9 cellular contexts compared by ENCODE assay signal in the genomic region with DNA sequence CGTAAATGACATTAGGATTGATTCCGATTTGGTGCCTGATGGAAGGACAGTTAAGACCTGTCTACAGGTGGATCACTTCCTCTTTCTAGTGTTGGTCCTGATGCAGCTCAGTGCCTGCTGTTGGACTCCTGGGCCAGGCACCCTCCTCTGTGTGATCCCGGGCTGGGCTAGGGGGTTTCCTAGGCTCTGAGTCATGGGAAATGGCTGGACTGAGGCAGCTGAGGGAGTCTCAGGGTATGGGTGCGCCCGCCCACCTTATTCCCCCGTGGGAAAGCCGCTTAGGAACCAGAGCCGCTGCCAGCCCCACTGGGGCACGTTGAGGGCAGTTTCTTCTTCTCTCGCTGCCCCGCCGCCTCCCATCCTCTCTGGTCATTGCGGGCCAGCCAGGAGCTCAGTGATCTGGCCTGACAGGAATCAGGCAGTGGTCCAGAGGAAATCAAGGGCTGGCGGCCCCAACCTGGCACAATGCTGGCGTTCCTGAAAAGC. TPM values are rescaled to one million over a fixed set of nuclear protein-coding genes. Genes with fewer than 3 reads are reported as not detected.
DNase-seq lines count a peak whose midpoint lies in the region; ATAC-seq and TF ChIP-seq lines count a peak whose summit lies in the region.
"Had no signal": no experiment of that assay in that cellular context is flagged by ENCODE, and none has a peak within 500 bp of the region (broad histone marks: within the 10 kb centered on the region; RNA-seq: fewer than 3 reads in every experiment).

No MANE protein-coding gene starts in this region.

- TF ChIP-seq CTCF in cardiac fibroblast (IDR thresholded peaks at IDR 0.05; ENCODE audit: low read depth, low read length): no peak

- H3K79me2 ChIP-seq in Karpas-422 (ENCODE audit: low read length): no peaks in the 10 kb centered on the region

- no peaks in the 10 kb centered on the region for H3K9me2 ChIP-seq in Karpas-422 (replicated peaks; ENCODE audit: insufficient read depth, low read length)

- H3K27me3 ChIP-seq in Karpas-422 (ENCODE audit: low read length): no peaks in the 10 kb centered on the region
- H3K27me3 ChIP-seq: hepatocyte had no signal

- H3K9me3 ChIP-seq in Karpas-422 (ENCODE audit: low read length): no peaks in the 10 kb centered on the region

- H3K4me1 ChIP-seq in Karpas-422 (ENCODE audit: low read length): peaks cover 8% of the 10 kb centered on the region

- no peak overlapping the region for H2AFZ ChIP-seq in Karpas-422 (ENCODE audit: low read length)
- H2AFZ ChIP-seq: hepatocyte had no signal

- H3K27ac ChIP-seq in Karpas-422 (ENCODE audit: low read length): no peak overlapping the region
- H3K27ac ChIP-seq: hepatocyte had no signal

- DNase-seq in M059J (ENCODE audit: low read depth) (peak; percentile 64), cardiac fibroblast (ENCODE audit: low read depth in 2 of 2) (peak; percentile 66 to 70), amniotic stem cell (lab: John Stamatoyannopoulos, UW) (no peak), Karpas-422 (no peak)
- DNase-seq in stimulated activated CD4-positive, alpha-beta T cell treated with anti-CD3 and anti-CD28 coated beads, Interleukin-4, amount 100 ng/mL, for 1 hour: peak; percentile 61
- DNase-seq: SW 1271 had no signal

- ATAC-seq in GM19351 (IDR thresholded peaks at IDR 0.05; ENCODE audit: unreplicated experiment): peak; percentile 67
- ATAC-seq in GM19328 (IDR thresholded peaks at IDR 0.05; ENCODE audit: unreplicated experiment): no peak

- H3K4me2 ChIP-seq in Karpas-422 (ENCODE audit: low read depth, low read length, poor library complexity, severe bottlenecking): no peak overlapping the region
- H3K4me2 ChIP-seq: hepatocyte had no signal

- H3K36me3 ChIP-seq in Karpas-422 (ENCODE audit: insufficient read depth, low read length): no peaks in the 10 kb centered on the region

- no peak overlapping the region for H3K4me3 ChIP-seq in cardiac fibroblast (replicated peaks in 1 of 2; ENCODE audit: low read depth in 2 of 2, low read length in 2 of 2)
- no peak overlapping the region for H3K4me3 ChIP-seq in Karpas-422 (ENCODE audit: low read length)
- H3K4me3 ChIP-seq: hepatocyte had no signal

- no peak overlapping the region for H3K9ac ChIP-seq in Karpas-422 (ENCODE audit: low read length)

- peaks cover 31% of the 10 kb centered on the region; the same call in 1 of the 2 replicates for H4K20me1 ChIP-seq in Karpas-422 (ENCODE audit: insufficient read depth, low read depth, low read length)

RNA-seq across cellular contexts. Expression of gene TCF7, which starts 12.9 kb away (rescaled TPM):
- total RNA-seq in M059J (2014; rRNA removed; shearing (Covaris generic)): 5.2 and 7.4 TPM in 2 replicates
- total RNA-seq in Karpas-422 (2014; rRNA removed; shearing (Covaris generic); ENCODE audit: low replicate concordance): not detected in 2 replicates

RNA-seq across cellular contexts. Expression of gene SKP1, which starts 49.3 kb away (rescaled TPM):
- total RNA-seq in M059J (2014; rRNA removed; shearing (Covaris generic)): 707 and 715 TPM in 2 replicates
- 208 and 210 TPM in 2 replicates for total RNA-seq in Karpas-422 (2014; rRNA removed; shearing (Covaris generic); ENCODE audit: low replicate concordance)

Comparison
In these comparisons a context has a peak if more than half of its experiments do, and no peak if none do; other contexts are left out.
1. DNase-seq: peak in M059J (single experiment), cardiac fibroblast (2 of 2) and stimulated activated CD4-positive, alpha-beta T cell treated with anti-CD3 and anti-CD28 coated beads, Interleukin-4, amount 100 ng/mL, for 1 hour (single experiment); none in amniotic stem cell (single experiment) and Karpas-422 (single experiment).